16 cellular contexts compared by ENCODE assay signal in genomic region chr7:55100962-55101327, GRCh38.
DNase-seq lines count a peak whose midpoint lies in the region; TF ChIP-seq lines count a peak whose summit lies in the region.
"Had no signal": no experiment of that assay in that cellular context is flagged by ENCODE, and none has a peak within 500 bp of the region (broad histone marks: within the 10 kb centered on the region; RNA-seq: fewer than 3 reads in every experiment).

No MANE protein-coding gene starts in this region.

- intact Hi-C loops in adrenal gland (cut with DNase I): no loop called here

- no peaks in the 10 kb centered on the region; the same call in 1 of the 2 replicates for H3K27me3 ChIP-seq in BLaER1
- no peaks in the 10 kb centered on the region for H3K27me3 ChIP-seq in adrenal gland
- no peaks in the 10 kb centered on the region for H3K27me3 ChIP-seq in neural progenitor cell
- H3K27me3 ChIP-seq: cardiac muscle cell had no signal

- H3K27me3 Mint-ChIP-seq in neural progenitor cell (ENCODE audit: insufficient read depth, low read depth): no peaks in the 10 kb centered on the region

- no peak overlapping the region for H3K27ac Mint-ChIP-seq in neural progenitor cell
- H3K27ac Mint-ChIP-seq: activated CD4-positive, alpha-beta T cell treated with anti-CD3 and anti-CD28 coated beads for 36 hours; activated naive CD4-positive, alpha-beta T cell treated with anti-CD3 and anti-CD28 coated beads for 36 hours; T-helper 17 cell had no signal

- TF ChIP-seq CTCF in adrenal gland (IDR thresholded peaks at IDR 0.05) (no peak), neural progenitor cell (IDR thresholded peaks at IDR 0.05) (no peak)

- H3K4me3 ChIP-seq in BLaER1: no peak overlapping the region
- H3K4me3 ChIP-seq in skin epidermis: no peak overlapping the region
- H3K4me3 ChIP-seq in adrenal gland: no peak overlapping the region
- no peak overlapping the region for H3K4me3 ChIP-seq in neural progenitor cell
- H3K4me3 ChIP-seq: cardiac muscle cell had no signal

- H3K79me2 ChIP-seq in neural progenitor cell (ENCODE audit: low read depth): no peaks in the 10 kb centered on the region

- peak; percentile 39 for DNase-seq in inferior parietal cortex (ENCODE audit: extremely low spot score)
- DNase-seq in cerebellar nuclear complex (lab: John Stamatoyannopoulos, UW): no peak
- DNase-seq in adrenal gland: no peak
- no peak for DNase-seq in neural progenitor cell (ENCODE audit: low spot score)
- no peak for DNase-seq in SIG-M5 (lab: John Stamatoyannopoulos, UW)
- DNase-seq: activated CD4-positive, alpha-beta T cell treated with anti-CD3 and anti-CD28 coated beads for 36 hours; activated naive CD4-positive, alpha-beta T cell treated with anti-CD3 and anti-CD28 coated beads for 36 hours; CD4-positive, alpha-beta memory T cell; NCI-H82; stimulated activated CD4-positive, alpha-beta T cell treated with anti-CD3 and anti-CD28 coated beads, Interleukin-4, amount 100 ng/mL, for 4 hours; T-helper 17 cell had no signal

- no peak for TF ChIP-seq POLR2A in adrenal gland (IDR thresholded peaks at IDR 0.05)

- no peak overlapping the region for H2AFZ ChIP-seq in neural progenitor cell (replicated peaks)

- no peaks in the 10 kb centered on the region for H3K36me3 ChIP-seq in BLaER1
- H3K36me3 ChIP-seq in adrenal gland (replicated peaks in 1 of 2): no peaks in the 10 kb centered on the region
- H3K36me3 ChIP-seq in neural progenitor cell: no peaks in the 10 kb centered on the region
- H3K36me3 ChIP-seq: cardiac muscle cell had no signal

- H3K4me3 Mint-ChIP-seq in neural progenitor cell: no peak overlapping the region
- H3K4me3 Mint-ChIP-seq: activated CD4-positive, alpha-beta T cell treated with anti-CD3 and anti-CD28 coated beads for 36 hours; activated naive CD4-positive, alpha-beta T cell treated with anti-CD3 and anti-CD28 coated beads for 36 hours; CD4-positive, alpha-beta memory T cell; IgD-negative memory B cell; T-helper 17 cell had no signal

- H3K27ac ChIP-seq in BLaER1 (no peak overlapping the region), cingulate gyrus (ENCODE audit: low read depth, low read length) (peak overlapping the region; percentile 15), skin epidermis (peak overlapping the region in 15 of 21 experiments; percentile 14 to 78 (median 61)), adrenal gland (peak overlapping the region in 2 of 5 donors; percentile 50 to 70), neural progenitor cell (no peak overlapping the region)
- H3K27ac ChIP-seq: cardiac muscle cell had no signal

- no peaks in the 10 kb centered on the region for H3K36me3 Mint-ChIP-seq in neural progenitor cell
- H3K36me3 Mint-ChIP-seq: CD4-positive, alpha-beta memory T cell; IgD-negative memory B cell had no signal

- H3K4me1 Mint-ChIP-seq in neural progenitor cell: peaks cover 22% of the 10 kb centered on the region
- H3K4me1 Mint-ChIP-seq: IgD-negative memory B cell had no signal

- H3F3A ChIP-seq in neural progenitor cell (ENCODE audit: low read depth): no peaks in the 10 kb centered on the region

- peak overlapping the region; percentile 71 for H3K4me2 ChIP-seq in BLaER1
- H3K4me2 ChIP-seq in neural progenitor cell: no peak overlapping the region

- no peaks in the 10 kb centered on the region for H3K9me3 Mint-ChIP-seq in neural progenitor cell
- H3K9me3 Mint-ChIP-seq: activated naive CD4-positive, alpha-beta T cell treated with anti-CD3 and anti-CD28 coated beads for 36 hours; CD4-positive, alpha-beta memory T cell; IgD-negative memory B cell had no signal

- H4K20me1 ChIP-seq in BLaER1 (peaks cover 9% of the 10 kb centered on the region; the same call in 1 of the 2 replicates), neural progenitor cell (ENCODE audit: low read depth) (no peaks in the 10 kb centered on the region)

- WGBS in adrenal gland, 4 donors: 54 to 66% (median 61%) methylated on average over 8 to 9 of the region's 9 CpGs

- H3K9ac ChIP-seq in BLaER1 (no peak overlapping the region), neural progenitor cell (no peak overlapping the region)

- H3K4me1 ChIP-seq in BLaER1 (peaks cover 39% of the 10 kb centered on the region), adrenal gland (replicated peaks in 1 of 2) (peaks cover 21 to 36% of the 10 kb centered on the region in 2 donors), neural progenitor cell (peaks cover 15% of the 10 kb centered on the region)

- H3K9me3 ChIP-seq in BLaER1 (no peaks in the 10 kb centered on the region), adrenal gland (replicated peaks in 1 of 3) (no peaks in the 10 kb centered on the region), neural progenitor cell (ENCODE audit: low read depth) (no peaks in the 10 kb centered on the region)

Comparison
In these comparisons a context has a peak if more than half of its experiments do, and no peak if none do; other contexts are left out.
1. H3K27ac ChIP-seq: peak in cingulate gyrus (single experiment) and skin epidermis (15 of 21); none in BLaER1 (single experiment) and neural progenitor cell (single experiment).